8 cellular contexts compared by ENCODE assay signal in genomic region chr22:20697481-20698113, GRCh38.
DNase-seq lines count a peak whose midpoint lies in the region; ATAC-seq, FAIRE-seq and TF ChIP-seq lines count a peak whose summit lies in the region.
"Not testable (repeated sequence)": the region's sequence is repeated elsewhere in the genome, so short reads cannot be mapped to it uniquely, and the experiment has no call there.

No MANE protein-coding gene starts in this region.

- H3K9me3 Mint-ChIP-seq in activated T-helper 1 cell treated with anti-CD3 and anti-CD28 coated beads, Interleukin-12 subunit alpha, Interleukin-12 subunit beta, Interleukin-2, Interleukin-4 antibody, amounts not matched to agents 30 ng/mL and 10 ng/mL and 1 ng/mL, durations not matched to agents 14 hours and 24 hours and 36 hours; endothelial cell (ENCODE audit: unreplicated experiment): not testable (repeated sequence)

- not testable (repeated sequence) for H3K27me3 ChIP-seq in A673 (replicated peaks; ENCODE audit: insufficient read depth, low read depth, low read length, poor library complexity); left lung; small intestine (ENCODE audit: control insufficient read depth in 2 of 2, insufficient read depth in 2 of 2, low read length in 2 of 2)

- not testable (repeated sequence) for H3K27ac Mint-ChIP-seq in activated T-helper 1 cell treated with anti-CD3 and anti-CD28 coated beads, Interleukin-12 subunit alpha, Interleukin-12 subunit beta, Interleukin-2, Interleukin-4 antibody, amounts not matched to agents 30 ng/mL and 10 ng/mL and 1 ng/mL, durations not matched to agents 14 hours and 24 hours and 36 hours; endothelial cell (ENCODE audit: unreplicated experiment)

- not testable (repeated sequence) for ATAC-seq in left lung

- WGBS in small intestine, 3 donors = 32 to 35% (median 35%) methylated on average over 10 to 16 of the region's 17 CpGs

- in situ Hi-C loops in SK-MEL-5 (cut with HindIII; ENCODE audit: low pct_unique_long_range_greater_than_20kb, low sequenced_read_pairs) = not testable (repeated sequence)

- not testable (repeated sequence) for H3K9me3 ChIP-seq in A673 (ENCODE audit: low read depth, low read length, poor library complexity, severe bottlenecking); left lung; small intestine (ENCODE audit: control insufficient read depth, low read depth)

- not testable (repeated sequence) for H3K36me3 ChIP-seq in A673 (ENCODE audit: insufficient read depth, low read length, poor library complexity, severe bottlenecking); left lung; small intestine (ENCODE audit: control insufficient read depth in 2 of 2, insufficient read depth in 2 of 2, low read length in 2 of 2)

- CTCF ChIA-PET in A673 (lab: Charles Lee) = not testable (repeated sequence)

- H3K27me3 Mint-ChIP-seq in activated T-helper 1 cell treated with anti-CD3 and anti-CD28 coated beads, Interleukin-12 subunit alpha, Interleukin-12 subunit beta, Interleukin-2, Interleukin-4 antibody, amounts not matched to agents 30 ng/mL and 10 ng/mL and 1 ng/mL, durations not matched to agents 14 hours and 24 hours and 36 hours (ENCODE audit: insufficient read depth); endothelial cell (ENCODE audit: unreplicated experiment): not testable (repeated sequence)

- H3K4me3 ChIP-seq in A673 (ENCODE audit: low read depth, low read length, poor library complexity, severe bottlenecking); left lung; small intestine (ENCODE audit: low read depth in 1 of 2, low read length in 2 of 2): not testable (repeated sequence)

- H3K4me1 ChIP-seq in A673 (ENCODE audit: insufficient read depth, low read length, poor library complexity, severe bottlenecking); left lung; small intestine (ENCODE audit: control insufficient read depth in 2 of 2, insufficient read depth in 1 of 2, low read depth in 1 of 2, low read length in 1 of 2): not testable (repeated sequence)

- H3K4me3 Mint-ChIP-seq in activated T-helper 1 cell treated with anti-CD3 and anti-CD28 coated beads, Interleukin-12 subunit alpha, Interleukin-12 subunit beta, Interleukin-2, Interleukin-4 antibody, amounts not matched to agents 30 ng/mL and 10 ng/mL and 1 ng/mL, durations not matched to agents 14 hours and 24 hours and 36 hours; endothelial cell (ENCODE audit: unreplicated experiment): not testable (repeated sequence)

- DNase-seq in A673 (ENCODE audit: low spot score) = peak; percentile 81
- DNase-seq in NCI-H1048 (lab: John Stamatoyannopoulos, UW) = peak; percentile 6
- peak; percentile 77 for DNase-seq in SK-MEL-5 (ENCODE audit: low read depth, low spot score)
- DNase-seq in activated T-helper 1 cell treated with anti-CD3 and anti-CD28 coated beads, Interleukin-12 subunit alpha, Interleukin-12 subunit beta, Interleukin-2, Interleukin-4 antibody, amounts not matched to agents 30 ng/mL and 10 ng/mL and 1 ng/mL, durations not matched to agents 14 hours and 24 hours and 36 hours (ENCODE audit: low spot score) = peak; percentile 68
- peak; percentile 22 for DNase-seq in endothelial cell (ENCODE audit: low spot score)
- DNase-seq in left lung = peak in 1 of 2 donors; percentile 89
- DNase-seq in small intestine = peak; percentile 52

- BruUV-seq in A673 (replicated peaks; lab: Mats Ljungman, UMichigan) = not testable (repeated sequence)

- H3K4me1 Mint-ChIP-seq in activated T-helper 1 cell treated with anti-CD3 and anti-CD28 coated beads, Interleukin-12 subunit alpha, Interleukin-12 subunit beta, Interleukin-2, Interleukin-4 antibody, amounts not matched to agents 30 ng/mL and 10 ng/mL and 1 ng/mL, durations not matched to agents 14 hours and 24 hours and 36 hours (ENCODE audit: low read depth); endothelial cell (ENCODE audit: unreplicated experiment): not testable (repeated sequence)

- POLR2A ChIA-PET in A673 (lab: Charles Lee; ENCODE audit: low non-redundant PET) = not testable (repeated sequence)

- intact Hi-C loops in A673 (cut with micrococcal nuclease; ENCODE audit: unreplicated experiment) = loop anchor here (5.0 to 10.0 kb wide), 3 partner anchors 90 to 280 kb away; no protein-coding TSS in a partner anchor
- intact Hi-C loops in activated T-helper 1 cell treated with anti-CD3 and anti-CD28 coated beads, Interleukin-12 subunit alpha, Interleukin-12 subunit beta, Interleukin-2, Interleukin-4 antibody, amounts not matched to agents 30 ng/mL and 10 ng/mL and 1 ng/mL, durations not matched to agents 14 hours and 24 hours and 36 hours (cut with micrococcal nuclease) = loop anchor here (2.0 kb wide), 1 partner anchor 279 kb away; no protein-coding TSS in a partner anchor
- intact Hi-C loops in left lung (cut with DNase I) = not testable (repeated sequence)

- not testable (repeated sequence) for FAIRE-seq in small intestine (lab: Jason Lieb, UNC)

- TF ChIP-seq CTCF in A673 (conservative IDR thresholded peaks at IDR 0.05; ENCODE audit: low read depth, low read length) (peak; percentile 61), GM12873 (IDR thresholded peaks at IDR 0.05; ENCODE audit: insufficient read depth, low read depth, low read length, missing control alignments) (peak; percentile 65), endothelial cell (IDR thresholded peaks at IDR 0.05; ENCODE audit: unreplicated experiment) (peak; percentile 11), left lung (IDR thresholded peaks at IDR 0.05) (peak; percentile 21 to 62)

- not testable (repeated sequence) for H3K27ac ChIP-seq in A673 (ENCODE audit: low read depth, low read length, poor library complexity, severe bottlenecking); left lung
- peak overlapping the region in 1 of 2 donors; percentile 38 for H3K27ac ChIP-seq in small intestine (ENCODE audit: low read depth in 1 of 2, low read length in 1 of 2)

- not testable (repeated sequence) for H3K36me3 Mint-ChIP-seq in activated T-helper 1 cell treated with anti-CD3 and anti-CD28 coated beads, Interleukin-12 subunit alpha, Interleukin-12 subunit beta, Interleukin-2, Interleukin-4 antibody, amounts not matched to agents 30 ng/mL and 10 ng/mL and 1 ng/mL, durations not matched to agents 14 hours and 24 hours and 36 hours (ENCODE audit: low read depth); endothelial cell (ENCODE audit: low read depth, unreplicated experiment)

Comparison
In these comparisons a context has a peak if more than half of its experiments do, and no peak if none do; other contexts are left out.
1. CTCF ChIP-seq: peak in every context shown above with its lines; median percentile 65 in GM12873; 61 in A673; 42 in left lung; 11 in endothelial cell.